Comparison of ENCODE assay signal across 1 cellular context in genomic region chr4:87117051-87117729, GRCh38.
TF ChIP-seq lines count a peak whose summit lies in the region.

No MANE protein-coding gene starts in this region.

TF ChIP-seq in IMR-90, 13 proteins besides CTCF, POLR2A, EP300 and RAD21 (continued from another document):
- TF ChIP-seq USF2 (IDR thresholded peaks at IDR 0.05; ENCODE audit: low read depth, low read length): no peak
